In the genomic region with DNA sequence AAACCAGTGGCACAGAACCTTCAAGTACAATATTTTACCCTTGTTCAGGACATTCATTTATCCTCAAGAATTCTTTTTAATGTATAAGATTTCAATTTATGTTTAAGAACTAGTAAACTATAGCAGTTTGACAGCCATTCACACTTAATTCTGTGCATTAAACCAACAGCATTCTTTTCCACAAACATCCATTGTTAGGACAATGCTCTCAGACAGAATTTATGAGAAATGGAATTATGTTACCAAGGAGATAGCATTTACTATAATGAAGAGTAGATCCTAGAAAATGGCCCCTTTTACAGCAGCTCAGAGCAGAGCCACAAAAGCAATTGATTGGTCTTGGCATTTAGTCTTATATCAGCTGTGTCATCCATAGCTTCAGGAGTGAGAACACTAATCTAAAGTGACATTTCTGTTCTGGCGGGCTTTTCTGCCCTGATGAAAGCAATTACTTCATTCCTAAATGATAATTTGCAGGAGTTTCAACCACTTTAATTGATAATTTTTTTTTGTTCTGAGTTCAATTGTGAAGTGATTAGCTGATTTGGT, we compare ENCODE assay signal across 30 cellular contexts.
"Had no signal": no experiment of that assay in that cellular context is flagged by ENCODE, and none has a peak within 500 bp of the region (broad histone marks: within the 10 kb centered on the region; RNA-seq: fewer than 3 reads in every experiment).

No MANE protein-coding gene starts in this region.

- H3K27me3 ChIP-seq: cardiac muscle cell, colonic mucosa, MG63 had no signal

- H3K4me3 Mint-ChIP-seq: activated CD4-positive, alpha-beta T cell treated with anti-CD3 and anti-CD28 coated beads for 36 hours; activated CD4-positive, alpha-beta T cell treated with anti-CD3 and anti-CD28 coated beads, Interleukin-2, amount 10 ng/mL, durations not matched to agents 7 days and 5 days; activated CD8-positive, alpha-beta T cell treated with anti-CD3 and anti-CD28 coated beads, Interleukin-2, amount 10 ng/mL, durations not matched to agents 7 days and 5 days; activated naive CD4-positive, alpha-beta T cell treated with anti-CD3 and anti-CD28 coated beads, Interleukin-2, amount 50 U/mL, for 24 hours; activated naive CD8-positive, alpha-beta T cell treated with anti-CD3 and anti-CD28 coated beads, Interleukin-2, amount 10 ng/mL, durations not matched to agents 7 days and 5 days; activated T-cell treated with anti-CD3 and anti-CD28 coated beads, Interleukin-2, amount 50 U/mL, for 24 hours; central memory CD8-positive, alpha-beta T cell; WTC11 had no signal

- H3K4me3 ChIP-seq: cardiac muscle cell, colonic mucosa, MG63, SK-N-MC had no signal

- H3K27ac ChIP-seq: cardiac muscle cell, colonic mucosa, SK-N-MC had no signal

- H3K9me3 Mint-ChIP-seq: activated CD4-positive, alpha-beta T cell treated with anti-CD3 and anti-CD28 coated beads, Interleukin-2, amount 10 ng/mL, durations not matched to agents 7 days and 5 days; activated naive CD4-positive, alpha-beta T cell treated with anti-CD3 and anti-CD28 coated beads, Interleukin-2, amount 50 U/mL, for 24 hours; activated T-helper 2 cell treated with anti-CD3 and anti-CD28 coated beads, Interferon-gamma antibody, Interleukin-2, Interleukin-4, amounts not matched to agents 10 μg/mL and 5 μg/mL and 100 μg/mL, durations not matched to agents 14 hours and 24 hours and 36 hours; WTC11 had no signal

- DNase-seq: activated CD4-positive, alpha-beta T cell treated with anti-CD3 and anti-CD28 coated beads for 36 hours; activated CD4-positive, alpha-beta T cell treated with anti-CD3 and anti-CD28 coated beads, Interleukin-2, amount 10 ng/mL, durations not matched to agents 7 days and 5 days; activated CD4-positive, alpha-beta T cell treated with anti-CD3 and anti-CD28 coated beads, Interleukin-2, amount 50 U/mL, for 48 hours; activated CD8-positive, alpha-beta T cell treated with anti-CD3 and anti-CD28 coated beads, Interleukin-2, amount 10 ng/mL, durations not matched to agents 7 days and 5 days; activated gamma-delta T cell; activated naive CD4-positive, alpha-beta T cell treated with Interleukin-2 at 50 U/mL for 16 hours; activated naive CD8-positive, alpha-beta T cell treated with anti-CD3 and anti-CD28 coated beads, Interleukin-2, amount 10 ng/mL, durations not matched to agents 7 days and 5 days; activated T-cell treated with anti-CD3 and anti-CD28 coated beads, Interleukin-2, amount 50 U/mL, for 24 hours; aorta; colonic mucosa; Kasumi-1; KG1; MG63; NCI-H1048; NCI-H146; NCI-H187; NCI-H2171; NCI-H226; NCI-H446 treated with DMSO at 0.1 percent for 48 hours; NCI-H524; NK-92 treated with Interleukin-12 subunit alpha and Interleukin-12 subunit beta, amount 100 ng/mL, for 24 hours; PC-3; Right ventricle myocardium superior had no signal

- H3K27ac Mint-ChIP-seq: activated CD4-positive, alpha-beta T cell treated with anti-CD3 and anti-CD28 coated beads for 36 hours; activated CD4-positive, alpha-beta T cell treated with anti-CD3 and anti-CD28 coated beads, Interleukin-2, amount 10 ng/mL, durations not matched to agents 7 days and 5 days; activated CD8-positive, alpha-beta T cell treated with anti-CD3 and anti-CD28 coated beads, Interleukin-2, amount 10 ng/mL, durations not matched to agents 7 days and 5 days; activated naive CD4-positive, alpha-beta T cell treated with anti-CD3 and anti-CD28 coated beads, Interleukin-2, amount 50 U/mL, for 24 hours; activated naive CD8-positive, alpha-beta T cell treated with anti-CD3 and anti-CD28 coated beads, Interleukin-2, amount 10 ng/mL, durations not matched to agents 7 days and 5 days; activated T-cell treated with anti-CD3 and anti-CD28 coated beads, Interleukin-2, amount 50 U/mL, for 24 hours; activated T-helper 2 cell treated with anti-CD3 and anti-CD28 coated beads, Interferon-gamma antibody, Interleukin-2, Interleukin-4, amounts not matched to agents 10 μg/mL and 5 μg/mL and 100 μg/mL, durations not matched to agents 14 hours and 24 hours and 36 hours; WTC11 had no signal

- H3K9me3 ChIP-seq: colonic mucosa, MG63 had no signal

- H3K36me3 Mint-ChIP-seq: activated naive CD4-positive, alpha-beta T cell treated with anti-CD3 and anti-CD28 coated beads, Interleukin-2, amount 50 U/mL, for 24 hours; activated naive CD8-positive, alpha-beta T cell treated with anti-CD3 and anti-CD28 coated beads, Interleukin-2, amount 10 ng/mL, durations not matched to agents 7 days and 5 days; WTC11 had no signal

- H3K27me3 Mint-ChIP-seq: activated CD4-positive, alpha-beta T cell treated with anti-CD3 and anti-CD28 coated beads for 36 hours; activated CD4-positive, alpha-beta T cell treated with anti-CD3 and anti-CD28 coated beads, Interleukin-2, amount 10 ng/mL, durations not matched to agents 7 days and 5 days; activated naive CD4-positive, alpha-beta T cell treated with anti-CD3 and anti-CD28 coated beads, Interleukin-2, amount 50 U/mL, for 24 hours; activated naive CD8-positive, alpha-beta T cell treated with anti-CD3 and anti-CD28 coated beads, Interleukin-2, amount 10 ng/mL, durations not matched to agents 7 days and 5 days; activated T-cell treated with anti-CD3 and anti-CD28 coated beads, Interleukin-2, amount 50 U/mL, for 24 hours; central memory CD8-positive, alpha-beta T cell had no signal

- ATAC-seq: activated CD4-positive, alpha-beta T cell treated with anti-CD3 and anti-CD28 coated beads for 36 hours; activated CD4-positive, CD25-positive, alpha-beta regulatory T cell treated with anti-CD3 and anti-CD28 coated beads, Interleukin-2, amount 50 U/mL, for 24 hours; activated CD8-positive, alpha-beta T cell treated with anti-CD3 and anti-CD28 coated beads, Interleukin-2, amount 10 ng/mL, durations not matched to agents 7 days and 5 days; PC-3; WTC11 had no signal

- H3K4me1 ChIP-seq: colonic mucosa had no signal

- H3K36me3 ChIP-seq: cardiac muscle cell, colonic mucosa, MG63 had no signal

- H3K4me1 Mint-ChIP-seq: activated CD4-positive, alpha-beta T cell treated with anti-CD3 and anti-CD28 coated beads for 36 hours; activated CD4-positive, alpha-beta T cell treated with anti-CD3 and anti-CD28 coated beads, Interleukin-2, amount 10 ng/mL, durations not matched to agents 7 days and 5 days; activated naive CD4-positive, alpha-beta T cell treated with anti-CD3 and anti-CD28 coated beads, Interleukin-2, amount 50 U/mL, for 24 hours; activated naive CD8-positive, alpha-beta T cell treated with anti-CD3 and anti-CD28 coated beads, Interleukin-2, amount 10 ng/mL, durations not matched to agents 7 days and 5 days; central memory CD8-positive, alpha-beta T cell; WTC11 had no signal
